In genomic region chr17:27499451-27500265, GRCh38 we compare ENCODE assay signal across 16 cellular contexts. TPM values are rescaled to one million over a fixed set of nuclear protein-coding genes. Genes with fewer than 3 reads are reported as not detected.
DNase-seq lines count a peak whose midpoint lies in the region; ATAC-seq lines count a peak whose summit lies in the region.
"Had no signal": no experiment of that assay in that cellular context is flagged by ENCODE, and none has a peak within 500 bp of the region (broad histone marks: within the 10 kb centered on the region; RNA-seq: fewer than 3 reads in every experiment).

No MANE protein-coding gene starts in this region.

- ATAC-seq in HG03175 (IDR thresholded peaks at IDR 0.05; ENCODE audit: unreplicated experiment) (no peak), left colon (no peak)
- ATAC-seq: HepG2, PC-3 had no signal

- intact Hi-C loops in posterior vena cava (cut with DNase I) (loop anchor here in 1 of 2 donors (10.0 kb wide), 1 partner anchor 55 kb away; no protein-coding TSS in a partner anchor), left colon (cut with DNase I, micrococcal nuclease) (no loop called here)

- DNase-seq in Ammon's horn (ENCODE audit: low spot score), result peak; percentile 70
- DNase-seq in cerebellar cortex (ENCODE audit: low spot score), result peak; percentile 93
- DNase-seq in hippocampal formation (lab: John Stamatoyannopoulos, UW), result peak; percentile 32 to 65
- DNase-seq in posterior vena cava (ENCODE audit: low spot score), result peak; percentile 38
- no peak for DNase-seq in effector CD4-positive, alpha-beta T cell
- DNase-seq in left colon, result no peak
- DNase-seq in activated CD4-positive, alpha-beta T cell treated with anti-CD3 and anti-CD28 coated beads for 1 hour, result no peak
- DNase-seq: 8988T, HFFc6, MM.1S, NCI-H1105, NCI-H187 treated with DMSO at 0.1 percent for 48 hours, NCI-H446, PC-3 had no signal

RNA-seq across cellular contexts. Expression of gene KSR1, which starts 43.4 kb away (rescaled TPM):
- total RNA-seq in posterior vena cava, result 10 to 100 TPM; 30.3 to 35.5 TPM
- total RNA-seq in left colon, result 10 to 100 TPM; 19.0 to 29.1 TPM

Comparison
In these comparisons a context has a peak if more than half of its experiments do, and no peak if none do; other contexts are left out.
1. DNase-seq: peak in Ammon's horn (single experiment), cerebellar cortex (single experiment), hippocampal formation (2 of 2) and posterior vena cava (single experiment); none in effector CD4-positive, alpha-beta T cell (single experiment), left colon (0 of 2) and activated CD4-positive, alpha-beta T cell treated with anti-CD3 and anti-CD28 coated beads for 1 hour (single experiment).